ENCODE assay signal across 1 cellular context in genomic region chr2:38665854-38666577, GRCh38.
A peak's percentile ranks its signal among the peaks of the same experiment; 100 is the strongest.
TF ChIP-seq lines count a peak whose summit lies in the region.

Gene GALM (plus strand): TSS chr2:38666114. CDS start chr2:38666162, 48 bp downstream.

TF ChIP-seq in K562, 482 proteins besides CTCF, POLR2A, EP300 and RAD21 (continued from another document and continues in another):
- TF ChIP-seq STAT6 (CRISPR knock-in tag; IDR thresholded peaks at IDR 0.05) (no peak), ZNF655 (CRISPR knock-in tag; IDR thresholded peaks at IDR 0.05) (no peak), SIRT6 (IDR thresholded peaks at IDR 0.05; ENCODE audit: low read depth, low read length) (no peak), LCOR (CRISPR knock-in tag; IDR thresholded peaks at IDR 0.05) (peak; percentile 79; the same call in 1 of the 2 replicates), BRF1 (IDR thresholded peaks at IDR 0.05; ENCODE audit: borderline replicate concordance, extremely low read depth, insufficient read length) (no peak), ZNF785 (CRISPR knock-in tag; IDR thresholded peaks at IDR 0.05) (no peak), ZNF274 (IDR thresholded peaks at IDR 0.05; ENCODE audit: borderline replicate concordance, low read depth, low read length) (no peak), ZC3H4 (CRISPR knock-in tag; IDR thresholded peaks at IDR 0.05; ENCODE audit: borderline replicate concordance) (no peak; the same call in 1 of the 2 replicates), RBM34 (IDR thresholded peaks at IDR 0.05; ENCODE audit: borderline replicate concordance, insufficient read depth, low read length) (no peak), PCBP2 (IDR thresholded peaks at IDR 0.05; ENCODE audit: low read depth, low read length, poor library complexity, severe bottlenecking) (no peak), NKRF (IDR thresholded peaks at IDR 0.05; ENCODE audit: borderline replicate concordance) (peak; percentile 76; the same call in 1 of the 2 replicates), SUPT5H (IDR thresholded peaks at IDR 0.05) (peak; percentile 69), MCM3 (IDR thresholded peaks at IDR 0.05) (no peak), ILK (tag; IDR thresholded peaks at IDR 0.05; ENCODE audit: borderline replicate concordance, low read depth) (no peak), U2AF2 (optimal IDR thresholded peaks at IDR 0.05; ENCODE audit: low read depth, low read length) (no peak), SPI1 (IDR thresholded peaks at IDR 0.05; ENCODE audit: borderline replicate concordance, low read depth, low read length) (no peak), TAF9B (IDR thresholded peaks at IDR 0.05; ENCODE audit: partially characterized antibody) (no peak), TSC22D4 (tag; IDR thresholded peaks at IDR 0.05) (no peak), SAP30 (IDR thresholded peaks at IDR 0.05; ENCODE audit: borderline replicate concordance, insufficient read depth, low read depth, low read length, poor library complexity, severe bottlenecking) (peak; percentile 64), COPS2 (conservative IDR thresholded peaks at IDR 0.05) (no peak), E2F3 (CRISPR knock-in tag; IDR thresholded peaks at IDR 0.05) (no peak), HNRNPLL (IDR thresholded peaks at IDR 0.05; ENCODE audit: low read depth, low read length, poor library complexity, severe bottlenecking) (peak; percentile 29), CREB3 (tag; conservative IDR thresholded peaks at IDR 0.05; ENCODE audit: low read depth) (no peak), NELFE (IDR thresholded peaks at IDR 0.05; ENCODE audit: insufficient read depth, insufficient read length) (no peak), ERF (CRISPR knock-in tag; IDR thresholded peaks at IDR 0.05) (no peak), ZNF140 (CRISPR knock-in tag; IDR thresholded peaks at IDR 0.05) (no peak), CBX1 (IDR thresholded peaks at IDR 0.05; ENCODE audit: low read depth) (no peak), CBX3 (IDR thresholded peaks at IDR 0.05; ENCODE audit: borderline replicate concordance in 1 of 2, low read length in 2 of 2) (no peak), ARID4B (CRISPR knock-in tag; IDR thresholded peaks at IDR 0.05) (no peak; the same call in none of the 2 replicates), MTF1 (CRISPR knock-in tag; IDR thresholded peaks at IDR 0.05; ENCODE audit: borderline replicate concordance) (no peak), AFF1 (IDR thresholded peaks at IDR 0.05; ENCODE audit: low read depth in 1 of 2, partially characterized antibody in 2 of 2) (peak in 1 of 2 experiments; percentile 97), TAF1 (IDR thresholded peaks at IDR 0.05; ENCODE audit: control insufficient read depth, extremely low read depth, insufficient read depth, low read length, severe bottlenecking) (peak; percentile 25), DDX20 (tag; IDR thresholded peaks at IDR 0.05; ENCODE audit: low read depth) (peak; percentile 49; the same call in 1 of the 2 replicates), RERE (CRISPR knock-in tag; IDR thresholded peaks at IDR 0.05; ENCODE audit: borderline replicate concordance) (no peak), ZC3H8 (IDR thresholded peaks at IDR 0.05) (no peak), HNRNPL (IDR thresholded peaks at IDR 0.05; ENCODE audit: low read depth, low read length) (no peak), ZNF146 (CRISPR knock-in tag; IDR thresholded peaks at IDR 0.05; ENCODE audit: unreplicated experiment) (no peak), CTBP1 (IDR thresholded peaks at IDR 0.05; ENCODE audit: borderline replicate concordance) (peak; percentile 30; the same call in 1 of the 2 replicates)
